Comparison of ENCODE assay signal across 9 cellular contexts in genomic region chr1:230568008-230568407, GRCh38.
DNase-seq lines count a peak whose midpoint lies in the region; ATAC-seq lines count a peak whose summit lies in the region.
"Had no signal": no experiment of that assay in that cellular context is flagged by ENCODE, and none has a peak within 500 bp of the region (broad histone marks: within the 10 kb centered on the region; RNA-seq: fewer than 3 reads in every experiment).

No MANE protein-coding gene starts in this region.

- no peak for ATAC-seq in HG03135 (IDR thresholded peaks at IDR 0.05; ENCODE audit: unreplicated experiment)

- H3K36me3 Mint-ChIP-seq in activated CD4-positive, alpha-beta memory T cell treated with anti-CD3 and anti-CD28 coated beads for 36 hours = no peaks in the 10 kb centered on the region
- no peaks in the 10 kb centered on the region for H3K36me3 Mint-ChIP-seq in activated CD4-positive, alpha-beta memory T cell treated with anti-CD3 and anti-CD28 coated beads, Interleukin-2, amount 10 ng/mL, durations not matched to agents 7 days and 5 days (ENCODE audit: low read depth)
- H3K36me3 Mint-ChIP-seq: CD4-positive, alpha-beta memory T cell had no signal

- peak; percentile 58 for DNase-seq in activated CD4-positive, alpha-beta memory T cell treated with anti-CD3 and anti-CD28 coated beads for 36 hours
- no peak for DNase-seq in activated CD4-positive, alpha-beta memory T cell treated with anti-CD3 and anti-CD28 coated beads, Interleukin-2, amount 10 ng/mL, durations not matched to agents 7 days and 5 days
- DNase-seq in NCI-H510A treated with DMSO at 0.1 percent for 48 hours (lab: John Stamatoyannopoulos, UW) (peak; percentile 18), epithelial cell of prostate (ENCODE audit: low read depth, low spot score) (peak; percentile 78), mesenteric fat pad (ENCODE audit: low spot score) (no peak), NCI-H2196 (lab: John Stamatoyannopoulos, UW; ENCODE audit: unreplicated experiment) (no peak)
- DNase-seq in stimulated activated CD8-positive, alpha-beta memory T cell treated with anti-CD3 and anti-CD28 coated beads, Interleukin-7, amount 100 ng/mL, for 24 hours (ENCODE audit: low read depth) = peak; percentile 1
- DNase-seq: CD4-positive, alpha-beta memory T cell had no signal

- H3K9me3 Mint-ChIP-seq in activated CD4-positive, alpha-beta memory T cell treated with anti-CD3 and anti-CD28 coated beads for 36 hours = no peaks in the 10 kb centered on the region
- H3K9me3 Mint-ChIP-seq in activated CD4-positive, alpha-beta memory T cell treated with anti-CD3 and anti-CD28 coated beads, Interleukin-2, amount 10 ng/mL, durations not matched to agents 7 days and 5 days = no peaks in the 10 kb centered on the region
- H3K9me3 Mint-ChIP-seq: CD4-positive, alpha-beta memory T cell had no signal

- intact Hi-C loops in activated CD4-positive, alpha-beta memory T cell treated with anti-CD3 and anti-CD28 coated beads for 36 hours (cut with micrococcal nuclease) = no loop called here

- POLR2A ChIA-PET in activated CD4-positive, alpha-beta memory T cell treated with anti-CD3 and anti-CD28 coated beads for 36 hours (lab: Charles Lee) = no interaction called here
- POLR2A ChIA-PET in activated CD4-positive, alpha-beta memory T cell treated with anti-CD3 and anti-CD28 coated beads, Interleukin-2, amount 10 ng/mL, durations not matched to agents 7 days and 5 days (lab: Charles Lee) = no interaction called here

- H3K4me1 Mint-ChIP-seq in activated CD4-positive, alpha-beta memory T cell treated with anti-CD3 and anti-CD28 coated beads for 36 hours (ENCODE audit: low read depth) = peaks cover 9% of the 10 kb centered on the region
- peaks cover 3% of the 10 kb centered on the region for H3K4me1 Mint-ChIP-seq in activated CD4-positive, alpha-beta memory T cell treated with anti-CD3 and anti-CD28 coated beads, Interleukin-2, amount 10 ng/mL, durations not matched to agents 7 days and 5 days
- H3K4me1 Mint-ChIP-seq: CD4-positive, alpha-beta memory T cell had no signal

- H3K27me3 Mint-ChIP-seq in activated CD4-positive, alpha-beta memory T cell treated with anti-CD3 and anti-CD28 coated beads for 36 hours = peaks cover 18% of the 10 kb centered on the region
- H3K27me3 Mint-ChIP-seq in activated CD4-positive, alpha-beta memory T cell treated with anti-CD3 and anti-CD28 coated beads, Interleukin-2, amount 10 ng/mL, durations not matched to agents 7 days and 5 days = peaks cover 30% of the 10 kb centered on the region

- peak overlapping the region; percentile 96 for H3K27ac ChIP-seq in epithelial cell of prostate

- CTCF ChIA-PET in activated CD4-positive, alpha-beta memory T cell treated with anti-CD3 and anti-CD28 coated beads for 36 hours (lab: Charles Lee) = interaction anchor here (0.9 kb wide), 1 partner anchor 147 kb away, joined by 3 read pairs; no protein-coding TSS in a partner anchor
- CTCF ChIA-PET in activated CD4-positive, alpha-beta memory T cell treated with anti-CD3 and anti-CD28 coated beads, Interleukin-2, amount 10 ng/mL, durations not matched to agents 7 days and 5 days (lab: Charles Lee) = no interaction called here

- H3K27ac Mint-ChIP-seq in activated CD4-positive, alpha-beta memory T cell treated with anti-CD3 and anti-CD28 coated beads for 36 hours = no peak overlapping the region
- H3K27ac Mint-ChIP-seq in activated CD4-positive, alpha-beta memory T cell treated with anti-CD3 and anti-CD28 coated beads, Interleukin-2, amount 10 ng/mL, durations not matched to agents 7 days and 5 days = no peak overlapping the region
- H3K27ac Mint-ChIP-seq: CD4-positive, alpha-beta memory T cell had no signal

- H3K4me3 Mint-ChIP-seq in activated CD4-positive, alpha-beta memory T cell treated with anti-CD3 and anti-CD28 coated beads for 36 hours = no peak overlapping the region
- no peak overlapping the region for H3K4me3 Mint-ChIP-seq in activated CD4-positive, alpha-beta memory T cell treated with anti-CD3 and anti-CD28 coated beads, Interleukin-2, amount 10 ng/mL, durations not matched to agents 7 days and 5 days
- H3K4me3 Mint-ChIP-seq: CD4-positive, alpha-beta memory T cell had no signal

Comparison
In these comparisons a context has a peak if more than half of its experiments do, and no peak if none do; other contexts are left out.
1. DNase-seq: peak in activated CD4-positive, alpha-beta memory T cell treated with anti-CD3 and anti-CD28 coated beads for 36 hours (single experiment), NCI-H510A treated with DMSO at 0.1 percent for 48 hours (single experiment), epithelial cell of prostate (single experiment) and stimulated activated CD8-positive, alpha-beta memory T cell treated with anti-CD3 and anti-CD28 coated beads, Interleukin-7, amount 100 ng/mL, for 24 hours (single experiment); none in activated CD4-positive, alpha-beta memory T cell treated with anti-CD3 and anti-CD28 coated beads, Interleukin-2, amount 10 ng/mL, durations not matched to agents 7 days and 5 days (single experiment), mesenteric fat pad (single experiment) and NCI-H2196 (single experiment).